Comparison of ENCODE assay signal across 1 cellular context in genomic region chr12:26732010-26732908, GRCh38.
TF ChIP-seq lines count a peak whose summit lies in the region.

No MANE protein-coding gene starts in this region.

TF ChIP-seq in GM23338, 12 proteins besides CTCF, POLR2A, EP300 and RAD21 (continued from another document):
- TF ChIP-seq REST (IDR thresholded peaks at IDR 0.05; ENCODE audit: unreplicated experiment) = no peak
